In the genomic region with DNA sequence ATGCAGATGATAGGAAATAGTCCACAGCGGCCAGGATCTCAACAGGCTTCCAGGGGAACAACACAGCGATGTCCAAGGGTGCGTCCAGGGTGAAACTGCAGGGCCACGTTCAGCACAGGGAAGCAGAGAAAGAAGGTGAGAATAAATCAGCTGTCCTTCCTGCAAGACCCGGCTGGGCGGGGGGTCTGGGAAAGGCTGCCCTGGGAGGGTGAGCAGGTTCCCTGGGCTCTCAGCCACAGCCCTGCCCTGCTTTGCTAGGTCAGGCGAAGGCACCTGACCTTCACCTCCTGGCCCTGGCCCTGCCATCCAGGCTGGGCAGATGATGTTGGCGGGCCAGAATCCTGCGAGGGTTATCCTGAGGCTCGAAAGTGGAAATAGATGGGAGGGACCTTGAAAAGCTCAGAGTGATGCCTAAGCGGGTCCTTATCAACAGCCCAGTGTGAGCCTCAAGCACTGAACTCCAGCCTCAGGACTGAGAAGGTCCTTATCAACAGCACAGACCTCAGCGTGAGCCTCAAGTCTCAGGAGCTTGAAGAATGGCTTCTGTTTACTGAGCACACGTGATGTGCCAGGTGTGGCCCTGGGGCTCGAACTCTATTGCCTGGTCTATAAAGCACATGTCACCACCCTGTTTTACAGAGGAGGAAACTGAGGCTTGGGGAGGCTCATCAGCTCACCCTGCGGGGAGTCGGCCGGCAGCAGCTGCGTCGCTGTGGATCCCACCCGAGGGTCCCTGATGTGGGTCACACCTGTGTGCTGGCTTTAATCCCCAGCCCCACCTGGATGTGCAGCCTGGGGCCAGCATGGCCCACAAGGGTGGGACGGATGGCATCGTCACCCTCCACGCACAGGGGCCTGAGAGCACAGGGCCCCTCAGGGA, we compare ENCODE assay signal across 6 cellular contexts.
A peak's percentile ranks its signal among the peaks of the same experiment; 100 is the strongest.
DNase-seq lines count a peak whose midpoint lies in the region; ATAC-seq, FAIRE-seq and TF ChIP-seq lines count a peak whose summit lies in the region.
"Not testable (repeated sequence)": the region's sequence is repeated elsewhere in the genome, so short reads cannot be mapped to it uniquely, and the experiment has no call there.

No MANE protein-coding gene starts in this region.

- WGBS in mesenchymal stem cell, result 89% methylated on average over 23 of the region's 23 CpGs
- 63 to 84% (median 73%) methylated on average over 20 to 23 of the region's 23 CpGs for WGBS in small intestine, 3 donors

- not testable (repeated sequence) for H4K8ac ChIP-seq in mesenchymal stem cell (ENCODE audit: low read length)

- not testable (repeated sequence) for H3K14ac ChIP-seq in mesenchymal stem cell (ENCODE audit: low read length in 2 of 2)

- H4K91ac ChIP-seq in mesenchymal stem cell (ENCODE audit: low read length), result peak overlapping the region; percentile 27

- H2AFZ ChIP-seq in mesenchymal stem cell (ENCODE audit: low read depth, low read length), result not testable (repeated sequence)

- not testable (repeated sequence) for H3K4ac ChIP-seq in mesenchymal stem cell (ENCODE audit: low read depth in 1 of 2, low read length in 2 of 2)

- not testable (repeated sequence) for H2BK5ac ChIP-seq in mesenchymal stem cell (ENCODE audit: low read depth, low read length, poor library complexity, severe bottlenecking)

- not testable (repeated sequence) for H2BK120ac ChIP-seq in mesenchymal stem cell (ENCODE audit: low read depth, low read length)

- not testable (repeated sequence) for H3K9me3 ChIP-seq in RWPE2 (ENCODE audit: severe bottlenecking); mesenchymal stem cell (ENCODE audit: control insufficient read depth, low read length); small intestine (ENCODE audit: control insufficient read depth, low read depth)
- H3K9me3 ChIP-seq in left ventricle myocardium inferior (replicated peaks), result peaks cover 25% of the 10 kb centered on the region

- not testable (repeated sequence) for H3K4me1 ChIP-seq in RWPE2 (ENCODE audit: insufficient read depth, poor library complexity, severe bottlenecking); left ventricle myocardium inferior; mesenchymal stem cell (ENCODE audit: control insufficient read depth, insufficient read depth, low read depth, low read length); small intestine (ENCODE audit: control insufficient read depth in 2 of 2, insufficient read depth in 1 of 2, low read depth in 1 of 2, low read length in 1 of 2)

- H3K27me3 ChIP-seq in RWPE2 (ENCODE audit: insufficient read depth, poor library complexity, severe bottlenecking); left ventricle myocardium inferior (ENCODE audit: low read depth); mesenchymal stem cell (ENCODE audit: control insufficient read depth in 1 of 2, insufficient read depth in 1 of 2, low read length in 2 of 2); small intestine (ENCODE audit: control insufficient read depth in 2 of 2, insufficient read depth in 2 of 2, low read length in 2 of 2): not testable (repeated sequence)

- H3K27ac ChIP-seq in RWPE2 (ENCODE audit: poor library complexity, severe bottlenecking); mesenchymal stem cell (ENCODE audit: low read length, poor library complexity, severe bottlenecking); small intestine (ENCODE audit: low read depth in 1 of 2, low read length in 1 of 2): not testable (repeated sequence)
- H3K27ac ChIP-seq in left ventricle myocardium inferior (replicated peaks), result peak overlapping the region; percentile 86

- H3K18ac ChIP-seq in mesenchymal stem cell (ENCODE audit: low read depth in 1 of 2, low read length in 2 of 2), result not testable (repeated sequence)

- DNase-seq in RWPE2 (ENCODE audit: low spot score), result peak; percentile 33
- DNase-seq in left ventricle myocardium inferior, mesenchymal stem cell: not testable (repeated sequence)
- peak in 1 of 2 donors; percentile 22 for DNase-seq in left colon
- DNase-seq in small intestine, result peak; percentile 48

- H3K79me1 ChIP-seq in mesenchymal stem cell (replicated peaks; ENCODE audit: low read length, poor library complexity, severe bottlenecking), result not testable (repeated sequence)

- not testable (repeated sequence) for H3K4me3 ChIP-seq in RWPE2 (ENCODE audit: severe bottlenecking); left ventricle myocardium inferior; mesenchymal stem cell (ENCODE audit: insufficient read depth in 1 of 2, low read depth in 1 of 2, low read length in 2 of 2); small intestine (ENCODE audit: low read depth in 1 of 2, low read length in 2 of 2)

- intact Hi-C loops in left ventricle myocardium inferior (cut with micrococcal nuclease); left colon (cut with DNase I, micrococcal nuclease): not testable (repeated sequence)

- not testable (repeated sequence) for H3K23ac ChIP-seq in mesenchymal stem cell (ENCODE audit: low read length in 2 of 2)

- ATAC-seq in RWPE2 (ENCODE audit: low read depth), result not testable (repeated sequence)
- ATAC-seq in esophagus mucosa, result peak; percentile 33
- ATAC-seq in left colon, result peak; percentile 91

- TF ChIP-seq CTCF in RWPE2 (IDR thresholded peaks at IDR 0.05; ENCODE audit: poor library complexity, severe bottlenecking); left ventricle myocardium inferior (IDR thresholded peaks at IDR 0.05; ENCODE audit: borderline replicate concordance): not testable (repeated sequence)

- H2BK12ac ChIP-seq in mesenchymal stem cell (ENCODE audit: low read length in 2 of 2), result not testable (repeated sequence)

- not testable (repeated sequence) for H2BK15ac ChIP-seq in mesenchymal stem cell (ENCODE audit: low read depth, poor library complexity, severe bottlenecking)

- FAIRE-seq in small intestine (lab: Jason Lieb, UNC), result not testable (repeated sequence)

- H3K36me3 ChIP-seq in RWPE2 (ENCODE audit: low read depth); left ventricle myocardium inferior; mesenchymal stem cell (ENCODE audit: control insufficient read depth in 1 of 2, insufficient read depth in 2 of 2, low read depth in 1 of 2, low read length in 2 of 2); small intestine (ENCODE audit: control insufficient read depth in 2 of 2, insufficient read depth in 2 of 2, low read length in 2 of 2): not testable (repeated sequence)

- not testable (repeated sequence) for H2AK5ac ChIP-seq in mesenchymal stem cell (ENCODE audit: low read length, severe bottlenecking)

- H3K4me2 ChIP-seq in mesenchymal stem cell (ENCODE audit: low read length, poor library complexity, severe bottlenecking), result not testable (repeated sequence)

- not testable (repeated sequence) for H3K9ac ChIP-seq in mesenchymal stem cell (ENCODE audit: low read length)
